Comparison of ENCODE assay signal across 9 cellular contexts in the genomic region with DNA sequence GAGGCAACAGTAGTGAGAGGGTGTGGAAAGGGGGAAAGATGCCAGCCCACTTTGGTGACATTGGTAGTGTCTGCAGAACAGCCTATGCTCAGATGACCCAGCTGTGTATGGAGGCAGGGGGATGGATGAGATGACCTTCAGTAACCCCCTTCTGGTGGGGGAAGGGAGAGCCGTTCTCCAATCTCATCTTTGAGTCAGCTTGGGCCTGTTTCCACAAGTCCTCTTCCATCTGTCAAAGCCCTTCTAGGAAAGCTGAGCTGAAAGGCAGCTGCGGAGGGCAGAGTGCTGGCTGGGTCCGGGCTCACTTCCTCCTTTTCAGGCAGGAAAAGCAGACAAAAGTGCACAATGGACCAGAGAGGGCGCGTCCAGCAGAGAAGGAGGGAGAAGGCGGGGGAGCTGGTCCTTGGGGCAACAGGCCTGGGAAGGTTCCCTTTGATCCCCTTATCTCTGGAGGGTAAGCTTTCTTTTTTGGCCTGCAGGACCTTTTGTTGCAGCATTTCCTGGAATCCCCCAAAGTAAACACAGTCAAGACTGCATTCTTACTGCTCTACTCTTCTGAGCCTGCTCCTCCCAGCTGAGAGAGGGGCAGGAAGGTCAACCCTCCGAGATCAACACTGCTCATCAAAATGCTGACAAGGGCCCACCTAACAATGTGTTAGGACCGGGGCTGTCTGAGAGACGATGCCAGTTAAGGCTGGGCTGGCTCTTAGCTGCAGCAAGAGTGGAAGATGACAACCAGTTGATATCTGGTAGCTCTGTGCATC. TPM values are rescaled to one million over a fixed set of nuclear protein-coding genes. Genes with fewer than 3 reads are reported as not detected.
DNase-seq lines count a peak whose midpoint lies in the region; ATAC-seq lines count a peak whose summit lies in the region.
"Had no signal": no experiment of that assay in that cellular context is flagged by ENCODE, and none has a peak within 500 bp of the region (broad histone marks: within the 10 kb centered on the region; RNA-seq: fewer than 3 reads in every experiment).

No MANE protein-coding gene starts in this region.

- H3K9me3 ChIP-seq in mesodermal cell (ENCODE audit: control insufficient read depth, low read length): no peaks in the 10 kb centered on the region
- no peaks in the 10 kb centered on the region for H3K9me3 ChIP-seq in CD4-positive, alpha-beta memory T cell (ENCODE audit: control insufficient read depth in 1 of 2, low read length in 2 of 2)

- H3K4me1 Mint-ChIP-seq in activated naive CD8-positive, alpha-beta T cell (ENCODE audit: low read depth): peaks cover 7% of the 10 kb centered on the region
- peaks cover 5% of the 10 kb centered on the region for H3K4me1 Mint-ChIP-seq in activated naive CD8-positive, alpha-beta T cell treated with anti-CD3 and anti-CD28 coated beads, Interleukin-2, amount 50 U/mL, for 24 hours
- peaks cover 0 to 4% (median 2%) of the 10 kb centered on the region in 4 donors for H3K4me1 Mint-ChIP-seq in CD4-positive, alpha-beta memory T cell
- peaks cover 2% of the 10 kb centered on the region for H3K4me1 Mint-ChIP-seq in activated CD8-positive, alpha-beta T cell treated with anti-CD3 and anti-CD28 coated beads, Interleukin-2, amount 10 ng/mL, durations not matched to agents 7 days and 5 days (ENCODE audit: low read depth)

- H3K27ac ChIP-seq in mesodermal cell (ENCODE audit: low read depth, low read length, severe bottlenecking): peak overlapping the region; percentile 65
- H3K27ac ChIP-seq in CD4-positive, alpha-beta memory T cell (ENCODE audit: low read depth, low read length): no peak overlapping the region

- no peaks in the 10 kb centered on the region for H3K36me3 ChIP-seq in mesodermal cell (ENCODE audit: control insufficient read depth, insufficient read depth, low read length)
- H3K36me3 ChIP-seq in CD4-positive, alpha-beta memory T cell (ENCODE audit: insufficient read depth, low read length): no peaks in the 10 kb centered on the region

- H3K27ac Mint-ChIP-seq in activated naive CD8-positive, alpha-beta T cell: no peak overlapping the region
- H3K27ac Mint-ChIP-seq in activated naive CD8-positive, alpha-beta T cell treated with anti-CD3 and anti-CD28 coated beads, Interleukin-2, amount 50 U/mL, for 24 hours: no peak overlapping the region
- H3K27ac Mint-ChIP-seq in CD4-positive, alpha-beta memory T cell: peak overlapping the region in 1 of 7 donors; percentile 66
- no peak overlapping the region for H3K27ac Mint-ChIP-seq in activated CD8-positive, alpha-beta T cell treated with anti-CD3 and anti-CD28 coated beads, Interleukin-2, amount 10 ng/mL, durations not matched to agents 7 days and 5 days

- no peak for ATAC-seq in activated naive CD8-positive, alpha-beta T cell treated with anti-CD3 and anti-CD28 coated beads, Interleukin-2, amount 50 U/mL, for 24 hours
- no peak for ATAC-seq in HG03039 (IDR thresholded peaks at IDR 0.05; ENCODE audit: unreplicated experiment)
- ATAC-seq in activated CD8-positive, alpha-beta T cell treated with anti-CD3 and anti-CD28 coated beads, Interleukin-2, amount 10 ng/mL, durations not matched to agents 7 days and 5 days: no peak

- H3K27me3 Mint-ChIP-seq in activated naive CD8-positive, alpha-beta T cell: peaks cover 34% of the 10 kb centered on the region
- H3K27me3 Mint-ChIP-seq in activated naive CD8-positive, alpha-beta T cell treated with anti-CD3 and anti-CD28 coated beads, Interleukin-2, amount 50 U/mL, for 24 hours: peaks cover 42% of the 10 kb centered on the region
- peaks cover 31 to 44% of the 10 kb centered on the region in 2 donors for H3K27me3 Mint-ChIP-seq in CD4-positive, alpha-beta memory T cell
- peaks cover 45% of the 10 kb centered on the region for H3K27me3 Mint-ChIP-seq in activated CD8-positive, alpha-beta T cell treated with anti-CD3 and anti-CD28 coated beads, Interleukin-2, amount 10 ng/mL, durations not matched to agents 7 days and 5 days (ENCODE audit: low read depth)

- no peak overlapping the region for H3K4me3 ChIP-seq in mesodermal cell (ENCODE audit: extremely low read depth, insufficient read depth, low read length, poor library complexity, severe bottlenecking)
- no peak overlapping the region for H3K4me3 ChIP-seq in CD4-positive, alpha-beta memory T cell (ENCODE audit: low read length in 2 of 2)

- H3K36me3 Mint-ChIP-seq in activated naive CD8-positive, alpha-beta T cell: no peaks in the 10 kb centered on the region
- no peaks in the 10 kb centered on the region for H3K36me3 Mint-ChIP-seq in activated naive CD8-positive, alpha-beta T cell treated with anti-CD3 and anti-CD28 coated beads, Interleukin-2, amount 50 U/mL, for 24 hours (ENCODE audit: low read depth)
- no peaks in the 10 kb centered on the region for H3K36me3 Mint-ChIP-seq in CD4-positive, alpha-beta memory T cell
- no peaks in the 10 kb centered on the region for H3K36me3 Mint-ChIP-seq in activated CD8-positive, alpha-beta T cell treated with anti-CD3 and anti-CD28 coated beads, Interleukin-2, amount 10 ng/mL, durations not matched to agents 7 days and 5 days (ENCODE audit: low read depth)

- no peaks in the 10 kb centered on the region for H3K27me3 ChIP-seq in CD4-positive, alpha-beta memory T cell (ENCODE audit: insufficient read depth, low read length)

- H3K4me1 ChIP-seq in mesodermal cell (ENCODE audit: control insufficient read depth, insufficient read depth, low read length, poor library complexity, severe bottlenecking): peaks cover 58% of the 10 kb centered on the region
- no peaks in the 10 kb centered on the region for H3K4me1 ChIP-seq in CD4-positive, alpha-beta memory T cell (ENCODE audit: insufficient read depth, low read length)

- CTCF ChIA-PET in CD4-positive, alpha-beta memory T cell (lab: Charles Lee; ENCODE audit: partially characterized antibody): no interaction called here
- CTCF ChIA-PET in activated CD8-positive, alpha-beta T cell treated with anti-CD3 and anti-CD28 coated beads, Interleukin-2, amount 10 ng/mL, durations not matched to agents 7 days and 5 days (lab: Charles Lee): interaction anchor here (1.0 kb wide), 1 partner anchor 30 kb away, joined by 3 read pairs; no protein-coding TSS in a partner anchor

- intact Hi-C loops in CD4-positive, alpha-beta memory T cell (cut with micrococcal nuclease): no loop called here

- WGBS in mesodermal cell (ENCODE audit: insufficient coverage in 2 of 2), 2 experiments: 0 to 6% methylated on average over 5 of the region's 9 CpGs

- POLR2A ChIA-PET in CD4-positive, alpha-beta memory T cell (lab: Charles Lee; ENCODE audit: partially characterized antibody): no interaction called here
- POLR2A ChIA-PET in activated CD8-positive, alpha-beta T cell treated with anti-CD3 and anti-CD28 coated beads, Interleukin-2, amount 10 ng/mL, durations not matched to agents 7 days and 5 days (lab: Charles Lee): no interaction called here

- DNase-seq in activated naive CD8-positive, alpha-beta T cell treated with anti-CD3 and anti-CD28 coated beads, Interleukin-2, amount 50 U/mL, for 24 hours: no peak
- peak; percentile 88 for DNase-seq in ecto neural progenitor cell (ENCODE audit: low spot score)
- DNase-seq in CD4-positive, alpha-beta memory T cell: no peak
- no peak for DNase-seq in activated CD8-positive, alpha-beta T cell treated with anti-CD3 and anti-CD28 coated beads, Interleukin-2, amount 10 ng/mL, durations not matched to agents 7 days and 5 days
- DNase-seq in dedifferentiated amniotic fluid mesenchymal stem cell (ENCODE audit: extremely low spot score): no peak

- H3K4me3 Mint-ChIP-seq in activated naive CD8-positive, alpha-beta T cell: peak overlapping the region; percentile 43
- no peak overlapping the region for H3K4me3 Mint-ChIP-seq in activated naive CD8-positive, alpha-beta T cell treated with anti-CD3 and anti-CD28 coated beads, Interleukin-2, amount 50 U/mL, for 24 hours
- H3K4me3 Mint-ChIP-seq in CD4-positive, alpha-beta memory T cell: no peak overlapping the region
- H3K4me3 Mint-ChIP-seq in activated CD8-positive, alpha-beta T cell treated with anti-CD3 and anti-CD28 coated beads, Interleukin-2, amount 10 ng/mL, durations not matched to agents 7 days and 5 days: no peak overlapping the region

- no peaks in the 10 kb centered on the region for H3K9me3 Mint-ChIP-seq in activated naive CD8-positive, alpha-beta T cell (ENCODE audit: low read depth)
- H3K9me3 Mint-ChIP-seq in activated naive CD8-positive, alpha-beta T cell treated with anti-CD3 and anti-CD28 coated beads, Interleukin-2, amount 50 U/mL, for 24 hours: no peaks in the 10 kb centered on the region
- H3K9me3 Mint-ChIP-seq in CD4-positive, alpha-beta memory T cell: peaks cover 0 to 2% (median 0%) of the 10 kb centered on the region in 8 donors
- no peaks in the 10 kb centered on the region for H3K9me3 Mint-ChIP-seq in activated CD8-positive, alpha-beta T cell treated with anti-CD3 and anti-CD28 coated beads, Interleukin-2, amount 10 ng/mL, durations not matched to agents 7 days and 5 days (ENCODE audit: insufficient read depth)

RNA-seq across cellular contexts. Expression of gene LRMDA, which starts 1.2 kb away (rescaled TPM):
- 1.4 TPM for polyA plus RNA-seq in mesodermal cell (2013, experiment 1 of 2)
- polyA plus RNA-seq in mesodermal cell (2013, experiment 2 of 2): 2.9 TPM
- total RNA-seq in CD4-positive, alpha-beta memory T cell: not detected
- not detected for polyA plus RNA-seq in CD4-positive, alpha-beta memory T cell
- not detected for total RNA-seq in activated CD8-positive, alpha-beta T cell treated with anti-CD3 and anti-CD28 coated beads, Interleukin-2, amount 10 ng/mL, durations not matched to agents 7 days and 5 days
- polyA plus RNA-seq: BJ had no signal

RNA-seq across cellular contexts. Expression of gene ZNF503, which starts 28.6 kb away (rescaled TPM):
- polyA plus RNA-seq in mesodermal cell (2013, experiment 1 of 2): 35.4 TPM
- 35.7 TPM for polyA plus RNA-seq in mesodermal cell (2013, experiment 2 of 2)
- under 1 TPM in 1 of 2 experiments, not detected in 1; 0.12 TPM for total RNA-seq in CD4-positive, alpha-beta memory T cell
- polyA plus RNA-seq in CD4-positive, alpha-beta memory T cell: not detected
- total RNA-seq in activated CD8-positive, alpha-beta T cell treated with anti-CD3 and anti-CD28 coated beads, Interleukin-2, amount 10 ng/mL, durations not matched to agents 7 days and 5 days: under 1 TPM in 1 of 2 experiments, not detected in 1; 0.26 TPM
